ENCODE assay signal across 28 cellular contexts in the genomic region with DNA sequence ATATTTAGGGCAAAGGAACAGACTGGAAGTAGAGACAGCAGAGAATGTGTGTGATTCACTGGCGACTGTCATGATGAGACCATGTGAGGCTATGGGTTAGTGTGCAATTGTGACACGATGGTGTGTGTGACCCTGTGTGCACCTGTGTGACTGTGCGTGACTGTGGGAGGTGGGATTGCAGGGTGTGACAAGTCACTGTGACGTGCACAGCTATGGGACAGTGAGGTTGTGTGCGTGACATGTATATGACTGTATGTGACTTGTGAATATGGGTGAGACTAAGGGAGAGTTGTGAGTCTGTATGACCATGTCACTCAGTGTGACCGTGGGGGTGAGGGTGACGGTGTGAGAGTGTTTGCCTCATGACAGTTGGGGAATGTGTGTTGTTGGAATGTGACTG. TPM values are rescaled to one million over a fixed set of nuclear protein-coding genes. Genes with fewer than 3 reads are reported as not detected.
A peak's percentile ranks its signal among the peaks of the same experiment; 100 is the strongest.
DNase-seq lines count a peak whose midpoint lies in the region; ATAC-seq and TF ChIP-seq lines count a peak whose summit lies in the region.
"Had no signal": no experiment of that assay in that cellular context is flagged by ENCODE, and none has a peak within 500 bp of the region (broad histone marks: within the 10 kb centered on the region; RNA-seq: fewer than 3 reads in every experiment).

No MANE protein-coding gene starts in this region.

- H3K79me1 ChIP-seq in neuronal stem cell (ENCODE audit: low read depth, low read length), result no peaks in the 10 kb centered on the region

- peak overlapping the region; percentile 17 for H4K8ac ChIP-seq in neuronal stem cell (ENCODE audit: low read depth, low read length)

- no peak for DNase-seq in adipocyte (ENCODE audit: low read depth)
- DNase-seq in neuronal stem cell (ENCODE audit: low spot score), result no peak
- no peak for DNase-seq in testis
- no peak for DNase-seq in stimulated activated naive CD8-positive, alpha-beta T cell treated with anti-CD3 and anti-CD28 coated beads, Interleukin-15, amount 100 ng/mL, for 72 hours
- DNase-seq: ACHN; activated CD8-positive, alpha-beta memory T cell treated with anti-CD3 and anti-CD28 coated beads for 24 hours; activated gamma-delta T cell; activated T-cell treated with anti-CD3 and anti-CD28 coated beads, Interleukin-2, amount 50 U/mL, for 1 hour; body of pancreas; HCEC 1CT; lower lobe of right lung; NCI-H1048; NCI-H187; NCI-H2171 treated with DMSO at 0.1 percent for 48 hours; NCI-H526; nephron progenitor cell; Peyer's patch; SJCRH30; small intestine; stimulated activated CD4-positive, alpha-beta T cell treated with anti-CD3 and anti-CD28 coated beads, Interleukin-2, amount 100 ng/mL, for 24 hours; substantia nigra; uterus had no signal

- H2BK12ac ChIP-seq in neuronal stem cell (ENCODE audit: low read length), result no peak overlapping the region

- H2BK120ac ChIP-seq in neuronal stem cell (ENCODE audit: low read depth, low read length), result no peak overlapping the region

- H2AK5ac ChIP-seq in neuronal stem cell (ENCODE audit: low read depth, low read length), result no peak overlapping the region

- H2BK15ac ChIP-seq in neuronal stem cell (ENCODE audit: low read length), result no peak overlapping the region

- TF ChIP-seq CTCF in testis (IDR thresholded peaks at IDR 0.05), result no peak

- peaks cover 23% of the 10 kb centered on the region for H3K4me1 Mint-ChIP-seq in stimulated activated naive CD8-positive, alpha-beta T cell treated with anti-CD3 and anti-CD28 coated beads, Interleukin-15, amount 100 ng/mL, for 72 hours

- H3K27ac ChIP-seq in BLaER1 treated with 17β-estradiol and CSF1 and Interleukin-3, amounts not matched to agents 10 nM and 100 nM, result no peak overlapping the region; a peak in 1 of 22 replicates
- H3K27ac ChIP-seq in neuronal stem cell (replicated peaks; ENCODE audit: low read length) (no peak overlapping the region), testis (no peak overlapping the region)
- H3K27ac ChIP-seq: body of pancreas, lower lobe of right lung, Peyer's patch, SJCRH30, uterus had no signal

- peak overlapping the region; percentile 9 for H3K23ac ChIP-seq in neuronal stem cell (ENCODE audit: low read depth, low read length, poor library complexity)

- no peak overlapping the region for H2BK5ac ChIP-seq in neuronal stem cell (ENCODE audit: low read length)

- WGBS in neuronal stem cell (ENCODE audit: extremely low coverage in 2 of 2, insufficient read length in 2 of 2, insufficient replicate concordance in 1 of 2), 2 donors, result no CpG with 5 or more reads among the region's 7 CpGs
- WGBS in testis, 2 donors, result 78 to 82% methylated on average over 7 of the region's 7 CpGs

- H3K18ac ChIP-seq in neuronal stem cell (ENCODE audit: low read length), result no peak overlapping the region

- no peaks in the 10 kb centered on the region for H3K9me3 Mint-ChIP-seq in stimulated activated naive CD8-positive, alpha-beta T cell treated with anti-CD3 and anti-CD28 coated beads, Interleukin-15, amount 100 ng/mL, for 72 hours
- H3K9me3 Mint-ChIP-seq: nephron progenitor cell had no signal

- H3K4me1 ChIP-seq in BLaER1 treated with 17β-estradiol and CSF1 and Interleukin-3, amounts not matched to agents 10 nM and 100 nM, result peaks cover 25 to 39% (median 33%) of the 10 kb centered on the region in 10 experiments
- H3K4me1 ChIP-seq in adipocyte (ENCODE audit: control insufficient read depth, insufficient read depth, low read length), result peaks cover 24% of the 10 kb centered on the region
- peaks cover 12% of the 10 kb centered on the region in 2 donors for H3K4me1 ChIP-seq in neuronal stem cell (ENCODE audit: control insufficient read depth in 2 of 2, insufficient read depth in 1 of 2, low read depth in 1 of 2, low read length in 2 of 2)
- peaks cover 4% of the 10 kb centered on the region for H3K4me1 ChIP-seq in testis

- no peak overlapping the region for H3K4ac ChIP-seq in neuronal stem cell (ENCODE audit: low read length)

- no peaks in the 10 kb centered on the region for H3K36me3 ChIP-seq in BLaER1 treated with 17β-estradiol and CSF1 and Interleukin-3, amounts not matched to agents 10 nM and 100 nM
- H3K36me3 ChIP-seq in adipocyte (ENCODE audit: control insufficient read depth, insufficient read depth, low read length, severe bottlenecking) (no peaks in the 10 kb centered on the region), neuronal stem cell (replicated peaks in 1 of 2; ENCODE audit: control insufficient read depth in 2 of 2, insufficient read depth in 2 of 2, low read length in 2 of 2) (no peaks in the 10 kb centered on the region), testis (ENCODE audit: low read depth, missing control alignments) (no peaks in the 10 kb centered on the region)
- H3K36me3 ChIP-seq: lower lobe of right lung, Peyer's patch, SJCRH30, uterus had no signal

- H3K14ac ChIP-seq in neuronal stem cell (ENCODE audit: low read length), result peak overlapping the region; percentile 97

- no peak overlapping the region for H3K4me3 Mint-ChIP-seq in stimulated activated naive CD8-positive, alpha-beta T cell treated with anti-CD3 and anti-CD28 coated beads, Interleukin-15, amount 100 ng/mL, for 72 hours
- H3K4me3 Mint-ChIP-seq: nephron progenitor cell had no signal

- H3K9ac ChIP-seq in BLaER1 treated with 17β-estradiol and CSF1 and Interleukin-3, amounts not matched to agents 10 nM and 100 nM, result peak overlapping the region in 1 of 11 experiments; percentile 31; a peak in 1 of 22 replicates
- H3K9ac ChIP-seq in adipocyte (ENCODE audit: low read length) (no peak overlapping the region), neuronal stem cell (ENCODE audit: low read depth, low read length, poor library complexity) (no peak overlapping the region)

- peaks cover 17 to 33% (median 26%) of the 10 kb centered on the region in 11 experiments for H3K27me3 ChIP-seq in BLaER1 treated with 17β-estradiol and CSF1 and Interleukin-3, amounts not matched to agents 10 nM and 100 nM
- H3K27me3 ChIP-seq in adipocyte (replicated peaks; ENCODE audit: control insufficient read depth, insufficient read depth, low read length) (peaks cover 10% of the 10 kb centered on the region), neuronal stem cell (ENCODE audit: control insufficient read depth in 3 of 3, insufficient read depth in 3 of 3, low read depth in 1 of 3, low read length in 3 of 3) (peaks cover 6 to 21% (median 7%) of the 10 kb centered on the region in 3 experiments), testis (no peaks in the 10 kb centered on the region)
- H3K27me3 ChIP-seq: body of pancreas, SJCRH30 had no signal

- no peak overlapping the region for H2AFZ ChIP-seq in neuronal stem cell (ENCODE audit: low read length)

- H4K20me1 ChIP-seq in BLaER1 treated with 17β-estradiol and CSF1 and Interleukin-3, amounts not matched to agents 10 nM and 100 nM, result peaks cover 0 to 8% (median 0%) of the 10 kb centered on the region in 11 experiments; a peak in 3 of 22 replicates

- H3K27me3 Mint-ChIP-seq in stimulated activated naive CD8-positive, alpha-beta T cell treated with anti-CD3 and anti-CD28 coated beads, Interleukin-15, amount 100 ng/mL, for 72 hours, result peaks cover 9% of the 10 kb centered on the region

- intact Hi-C loops in testis (cut with DNase I; ENCODE audit: low total_unique reads), result no loop called here

- ATAC-seq in GM21423 (IDR thresholded peaks at IDR 0.05; ENCODE audit: unreplicated experiment), result no peak
- ATAC-seq in stimulated activated naive CD8-positive, alpha-beta T cell treated with anti-CD3 and anti-CD28 coated beads, Interleukin-15, amount 100 ng/mL, for 72 hours, result no peak
- ATAC-seq: body of pancreas, lower lobe of right lung had no signal

- no peak for TF ChIP-seq POLR2A in testis (IDR thresholded peaks at IDR 0.05)

- no peak overlapping the region for H4K91ac ChIP-seq in neuronal stem cell (ENCODE audit: low read depth, low read length, poor library complexity)

- H3K4me3 ChIP-seq in BLaER1 treated with 17β-estradiol and CSF1 and Interleukin-3, amounts not matched to agents 10 nM and 100 nM, result no peak overlapping the region
- peak overlapping the region; percentile 1 for H3K4me3 ChIP-seq in adipocyte (ENCODE audit: low read length)
- peak overlapping the region in 1 of 2 donors; percentile 43 for H3K4me3 ChIP-seq in neuronal stem cell (ENCODE audit: low read length in 2 of 2)
- H3K4me3 ChIP-seq in testis, result no peak overlapping the region
- H3K4me3 ChIP-seq: body of pancreas, lower lobe of right lung, Peyer's patch, SJCRH30, uterus had no signal

- no peaks in the 10 kb centered on the region for H3K9me3 ChIP-seq in BLaER1 treated with 17β-estradiol and CSF1 and Interleukin-3, amounts not matched to agents 10 nM and 100 nM (replicated peaks in 1 of 11)
- H3K9me3 ChIP-seq in adipocyte (ENCODE audit: control insufficient read depth, low read length) (no peaks in the 10 kb centered on the region), neuronal stem cell (replicated peaks in 1 of 2; ENCODE audit: control insufficient read depth in 2 of 2, insufficient read depth in 1 of 2, low read depth in 1 of 2, low read length in 2 of 2) (peaks cover 0 to 2% of the 10 kb centered on the region in 2 donors), testis (no peaks in the 10 kb centered on the region)
- H3K9me3 ChIP-seq: body of pancreas, lower lobe of right lung, Peyer's patch, SJCRH30, uterus had no signal

- H3K27ac Mint-ChIP-seq in stimulated activated naive CD8-positive, alpha-beta T cell treated with anti-CD3 and anti-CD28 coated beads, Interleukin-15, amount 100 ng/mL, for 72 hours, result no peak overlapping the region
- H3K27ac Mint-ChIP-seq: CD14-positive monocyte, nephron progenitor cell had no signal

- peak overlapping the region; percentile 48 to 81 (median 59); a peak in 20 of 22 replicates for H3K4me2 ChIP-seq in BLaER1 treated with 17β-estradiol and CSF1 and Interleukin-3, amounts not matched to agents 10 nM and 100 nM
- H3K4me2 ChIP-seq in neuronal stem cell (ENCODE audit: insufficient read depth, low read length, poor library complexity, severe bottlenecking), result no peak overlapping the region

RNA-seq across cellular contexts. Expression of gene GIPR, which starts 3.4 kb away (rescaled TPM):
- polyA plus RNA-seq in neuronal stem cell (2013, experiment 1 of 2), result 0.17 TPM
- polyA plus RNA-seq in neuronal stem cell (2013, experiment 2 of 2), result 0.03 TPM
- total RNA-seq in testis, result under 1 TPM; 0.16 to 0.74 TPM
- polyA plus RNA-seq in testis (ENCODE audit: insufficient read depth, low read depth, low replicate concordance), result 0.50 TPM
- total RNA-seq: cerebellum, Daoy, LHCN-M2 had no signal
- polyA plus RNA-seq: CD14-positive monocyte had no signal

RNA-seq across cellular contexts. Expression of gene EML2, which starts 25.4 kb away (rescaled TPM):
- polyA plus RNA-seq in neuronal stem cell (2013, experiment 1 of 2), result 8.1 TPM
- polyA plus RNA-seq in neuronal stem cell (2013, experiment 2 of 2), result 8.1 TPM
- 10 to 100 TPM; 36.3 to 48.4 TPM for total RNA-seq in testis
- polyA plus RNA-seq in testis (ENCODE audit: insufficient read depth, low read depth, low replicate concordance), result 28.5 TPM

RNA-seq across cellular contexts. Expression of gene SNRPD2, which starts 27.2 kb away (rescaled TPM):
- polyA plus RNA-seq in neuronal stem cell (2013, experiment 1 of 2), result 2,162 TPM
- polyA plus RNA-seq in neuronal stem cell (2013, experiment 2 of 2), result 2,125 TPM
- 100 to 1,000 TPM; 111 to 128 TPM for total RNA-seq in testis
- 242 TPM for polyA plus RNA-seq in testis (ENCODE audit: insufficient read depth, low read depth, low replicate concordance)

RNA-seq across cellular contexts. Expression of gene QPCTL, which starts 27.9 kb away (rescaled TPM):
- 9.8 TPM for polyA plus RNA-seq in neuronal stem cell (2013, experiment 1 of 2)
- 10.3 TPM for polyA plus RNA-seq in neuronal stem cell (2013, experiment 2 of 2)
- total RNA-seq in testis, result 1 to 10 TPM; 5.3 to 6.9 TPM
- 3.5 TPM for polyA plus RNA-seq in testis (ENCODE audit: insufficient read depth, low read depth, low replicate concordance)
